9 cellular contexts compared by ENCODE assay signal in genomic region chrX:57929373-57929772, GRCh38.
DNase-seq lines count a peak whose midpoint lies in the region; ATAC-seq lines count a peak whose summit lies in the region.
"Had no signal": no experiment of that assay in that cellular context is flagged by ENCODE, and none has a peak within 500 bp of the region (broad histone marks: within the 10 kb centered on the region; RNA-seq: fewer than 3 reads in every experiment).

No MANE protein-coding gene starts in this region.

- peak; percentile 61 for ATAC-seq in GM21723 (IDR thresholded peaks at IDR 0.05; ENCODE audit: unreplicated experiment)
- no peak for ATAC-seq in HG02884 (IDR thresholded peaks at IDR 0.05; ENCODE audit: unreplicated experiment)
- ATAC-seq in HG02610 (IDR thresholded peaks at IDR 0.05; ENCODE audit: unreplicated experiment), result no peak
- no peak for ATAC-seq in GM21381 (IDR thresholded peaks at IDR 0.05; ENCODE audit: unreplicated experiment)

- no peak overlapping the region for H3K27ac Mint-ChIP-seq in T-helper 2 cell treated with Interferon-gamma antibody and Interleukin-4, amounts not matched to agents 5 μg/mL and 100 μg/mL, for 36 hours
- H3K27ac Mint-ChIP-seq: activated naive CD8-positive, alpha-beta T cell treated with anti-CD3 and anti-CD28 coated beads, Interleukin-2, amount 10 ng/mL, durations not matched to agents 7 days and 5 days had no signal

- H3K4me1 Mint-ChIP-seq in T-helper 2 cell treated with Interferon-gamma antibody and Interleukin-4, amounts not matched to agents 5 μg/mL and 100 μg/mL, for 36 hours (ENCODE audit: low read depth), result no peaks in the 10 kb centered on the region
- H3K4me1 Mint-ChIP-seq: activated naive CD8-positive, alpha-beta T cell treated with anti-CD3 and anti-CD28 coated beads, Interleukin-2, amount 10 ng/mL, durations not matched to agents 7 days and 5 days had no signal

- no peaks in the 10 kb centered on the region for H3K9me3 Mint-ChIP-seq in T-helper 2 cell treated with Interferon-gamma antibody and Interleukin-4, amounts not matched to agents 5 μg/mL and 100 μg/mL, for 36 hours
- H3K9me3 Mint-ChIP-seq: activated naive CD8-positive, alpha-beta T cell treated with anti-CD3 and anti-CD28 coated beads, Interleukin-2, amount 10 ng/mL, durations not matched to agents 7 days and 5 days had no signal

- no peaks in the 10 kb centered on the region for H3K27me3 Mint-ChIP-seq in T-helper 2 cell treated with Interferon-gamma antibody and Interleukin-4, amounts not matched to agents 5 μg/mL and 100 μg/mL, for 36 hours (ENCODE audit: low read depth)

- no peaks in the 10 kb centered on the region for H3K36me3 Mint-ChIP-seq in T-helper 2 cell treated with Interferon-gamma antibody and Interleukin-4, amounts not matched to agents 5 μg/mL and 100 μg/mL, for 36 hours (ENCODE audit: low read depth)
- H3K36me3 Mint-ChIP-seq: activated naive CD8-positive, alpha-beta T cell treated with anti-CD3 and anti-CD28 coated beads, Interleukin-2, amount 10 ng/mL, durations not matched to agents 7 days and 5 days had no signal

- no peak overlapping the region for H3K4me3 Mint-ChIP-seq in T-helper 2 cell treated with Interferon-gamma antibody and Interleukin-4, amounts not matched to agents 5 μg/mL and 100 μg/mL, for 36 hours
- H3K4me3 Mint-ChIP-seq: activated naive CD8-positive, alpha-beta T cell treated with anti-CD3 and anti-CD28 coated beads, Interleukin-2, amount 10 ng/mL, durations not matched to agents 7 days and 5 days had no signal

- DNase-seq in AG20443 (ENCODE audit: low spot score) (peak; percentile 18), SHP77 (lab: John Stamatoyannopoulos, UW) (peak; percentile 58 to 64), iris pigment epithelial cell (ENCODE audit: low read depth) (peak; percentile 20)
- no peak for DNase-seq in T-helper 2 cell treated with Interferon-gamma antibody and Interleukin-4, amounts not matched to agents 5 μg/mL and 100 μg/mL, for 36 hours (ENCODE audit: low spot score)
- DNase-seq: activated naive CD8-positive, alpha-beta T cell treated with anti-CD3 and anti-CD28 coated beads, Interleukin-2, amount 10 ng/mL, durations not matched to agents 7 days and 5 days had no signal
